ENCODE assay signal across 21 cellular contexts in the genomic region with DNA sequence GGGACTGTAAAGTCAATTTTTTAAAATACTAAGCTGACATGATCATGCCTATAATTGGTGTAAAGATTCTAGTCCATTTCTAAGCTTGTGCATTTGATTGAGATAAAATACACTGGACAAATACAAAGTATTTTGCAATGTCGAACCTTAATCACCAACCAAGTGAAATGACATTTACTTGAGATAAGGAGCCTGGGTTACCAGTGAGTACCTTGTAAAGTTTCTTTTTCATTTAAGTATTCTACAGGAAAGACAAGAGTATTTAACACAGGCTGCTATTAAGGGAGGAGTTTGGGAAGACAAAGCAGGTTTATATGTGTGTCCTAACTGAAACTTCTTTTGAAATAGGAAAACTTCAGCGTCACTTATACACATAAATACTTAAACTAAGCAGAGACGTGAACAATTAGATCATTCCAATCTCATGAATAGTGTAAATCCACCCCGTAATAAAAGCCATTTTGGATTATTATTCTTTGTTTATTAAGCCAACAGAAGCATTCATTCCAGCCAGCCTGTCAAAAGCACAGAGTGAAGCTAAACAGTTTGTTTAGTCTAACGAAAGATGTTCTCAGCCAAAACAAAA.
DNase-seq lines count a peak whose midpoint lies in the region; ATAC-seq and TF ChIP-seq lines count a peak whose summit lies in the region.
"Had no signal": no experiment of that assay in that cellular context is flagged by ENCODE, and none has a peak within 500 bp of the region (broad histone marks: within the 10 kb centered on the region; RNA-seq: fewer than 3 reads in every experiment).

No MANE protein-coding gene starts in this region.

- ATAC-seq in left lobe of liver (peak; percentile 31), lower lobe of right lung (no peak), gastrocnemius medialis (no peak)
- ATAC-seq: activated T-cell treated with anti-CD3 and anti-CD28 coated beads, Interleukin-2, amount 50 U/mL, for 72 hours; SK-N-SH treated with all-trans-retinoic acid at 6 μM for 48 hours had no signal

- H3K9me3 ChIP-seq in transverse colon (no peaks in the 10 kb centered on the region), lower lobe of right lung (no peaks in the 10 kb centered on the region), gastrocnemius medialis (no peaks in the 10 kb centered on the region)
- H3K9me3 ChIP-seq: uterus had no signal

- TF ChIP-seq CTCF in choroid plexus epithelial cell (conservative IDR thresholded peaks at IDR 0.05; ENCODE audit: low read depth, low read length), result no peak
- no peak for TF ChIP-seq CTCF in transverse colon (IDR thresholded peaks at IDR 0.05)
- no peak for TF ChIP-seq CTCF in lower lobe of right lung (IDR thresholded peaks at IDR 0.05)
- TF ChIP-seq CTCF in gastrocnemius medialis (IDR thresholded peaks at IDR 0.05 in 4 of 5, conservative IDR thresholded peaks at IDR 0.05 in 1 of 5), result no peak

- H3K4me1 ChIP-seq in transverse colon, result peaks cover 0 to 46% (median 28%) of the 10 kb centered on the region in 4 donors
- H3K4me1 ChIP-seq in lower lobe of right lung, result peaks cover 12% of the 10 kb centered on the region
- H3K4me1 ChIP-seq in gastrocnemius medialis, result peaks cover 0 to 12% of the 10 kb centered on the region in 2 donors

- H3K27ac ChIP-seq in transverse colon, result peak overlapping the region; percentile 6 to 55 (median 42)
- H3K27ac ChIP-seq in lower lobe of right lung, result no peak overlapping the region
- H3K27ac ChIP-seq in gastrocnemius medialis, result no peak overlapping the region
- H3K27ac ChIP-seq: C4-2B, uterus had no signal

- in situ Hi-C loops in transverse colon (cut with MboI; ENCODE audit: low pct_ligation_motif_present in 1 of 4, low pct_unique_long_range_greater_than_20kb in 1 of 4, low sequenced_read_pairs in 3 of 4) (no loop called here), gastrocnemius medialis (cut with MboI; ENCODE audit: low sequenced_read_pairs in 4 of 4) (no loop called here)

- H3K36me3 ChIP-seq in transverse colon (no peaks in the 10 kb centered on the region), lower lobe of right lung (no peaks in the 10 kb centered on the region), gastrocnemius medialis (no peaks in the 10 kb centered on the region)
- H3K36me3 ChIP-seq: uterus had no signal

- WGBS in transverse colon (ENCODE audit: low coverage in 1 of 2), 2 donors, result 14 to 42% methylated on average over 5 of the region's 5 CpGs

- H3K4me3 ChIP-seq in choroid plexus epithelial cell (ENCODE audit: low read depth, low read length) (no peak overlapping the region), transverse colon (no peak overlapping the region), lower lobe of right lung (no peak overlapping the region), gastrocnemius medialis (no peak overlapping the region)
- H3K4me3 ChIP-seq: uterus had no signal

- TF ChIP-seq EP300 in transverse colon (IDR thresholded peaks at IDR 0.05; ENCODE audit: low read depth), result no peak

- no peaks in the 10 kb centered on the region for H3K27me3 ChIP-seq in transverse colon
- no peaks in the 10 kb centered on the region for H3K27me3 ChIP-seq in lower lobe of right lung (ENCODE audit: low read depth)
- no peaks in the 10 kb centered on the region for H3K27me3 ChIP-seq in gastrocnemius medialis
- H3K27me3 ChIP-seq: uterus had no signal

- DNase-seq in NCI-H146 (lab: John Stamatoyannopoulos, UW), result peak; percentile 56
- DNase-seq in choroid plexus epithelial cell (ENCODE audit: low read depth), result peak; percentile 20
- DNase-seq in left lobe of liver (ENCODE audit: low spot score), result no peak
- DNase-seq in transverse colon, result no peak
- no peak for DNase-seq in lower lobe of right lung
- DNase-seq in mesenteric fat pad (ENCODE audit: low spot score), result no peak
- no peak for DNase-seq in gastrocnemius medialis
- DNase-seq: activated CD4-positive, alpha-beta T cell treated with anti-CD3 and anti-CD28 coated beads, Interleukin-2, amount 10 ng/mL, durations not matched to agents 24 days and 14 days; activated naive CD4-positive, alpha-beta T cell treated with anti-CD3 and anti-CD28 coated beads, Interleukin-2, amount 50 U/mL, for 16 hours; activated T-cell treated with anti-CD3 and anti-CD28 coated beads, Interleukin-2, amount 50 U/mL, for 72 hours; EL; foreskin melanocyte; H7; hypothalamus; islet precursor cell; Kasumi-1; mammary epithelial cell; NCI-H187; uterus had no signal

- intact Hi-C loops in transverse colon (cut with DNase I; ENCODE audit: low total_unique reads), result no loop called here
- intact Hi-C loops in lower lobe of right lung (cut with DNase I), result no loop called here
- intact Hi-C loops in gastrocnemius medialis (cut with DNase I; ENCODE audit: low total_unique reads), result no loop called here

- TF ChIP-seq POLR2A in transverse colon (IDR thresholded peaks at IDR 0.05), result no peak
- no peak for TF ChIP-seq POLR2A in gastrocnemius medialis (IDR thresholded peaks at IDR 0.05)

Comparison
In these comparisons a context has a peak if more than half of its experiments do, and no peak if none do; other contexts are left out.
1. DNase-seq: peak in NCI-H146 (single experiment) and choroid plexus epithelial cell (single experiment); none in left lobe of liver (single experiment), transverse colon (single experiment), lower lobe of right lung (single experiment), mesenteric fat pad (single experiment) and gastrocnemius medialis (0 of 2).
2. H3K27ac ChIP-seq: peak in transverse colon (4 of 4); none in lower lobe of right lung (single experiment) and gastrocnemius medialis (0 of 4).